In the genomic region with DNA sequence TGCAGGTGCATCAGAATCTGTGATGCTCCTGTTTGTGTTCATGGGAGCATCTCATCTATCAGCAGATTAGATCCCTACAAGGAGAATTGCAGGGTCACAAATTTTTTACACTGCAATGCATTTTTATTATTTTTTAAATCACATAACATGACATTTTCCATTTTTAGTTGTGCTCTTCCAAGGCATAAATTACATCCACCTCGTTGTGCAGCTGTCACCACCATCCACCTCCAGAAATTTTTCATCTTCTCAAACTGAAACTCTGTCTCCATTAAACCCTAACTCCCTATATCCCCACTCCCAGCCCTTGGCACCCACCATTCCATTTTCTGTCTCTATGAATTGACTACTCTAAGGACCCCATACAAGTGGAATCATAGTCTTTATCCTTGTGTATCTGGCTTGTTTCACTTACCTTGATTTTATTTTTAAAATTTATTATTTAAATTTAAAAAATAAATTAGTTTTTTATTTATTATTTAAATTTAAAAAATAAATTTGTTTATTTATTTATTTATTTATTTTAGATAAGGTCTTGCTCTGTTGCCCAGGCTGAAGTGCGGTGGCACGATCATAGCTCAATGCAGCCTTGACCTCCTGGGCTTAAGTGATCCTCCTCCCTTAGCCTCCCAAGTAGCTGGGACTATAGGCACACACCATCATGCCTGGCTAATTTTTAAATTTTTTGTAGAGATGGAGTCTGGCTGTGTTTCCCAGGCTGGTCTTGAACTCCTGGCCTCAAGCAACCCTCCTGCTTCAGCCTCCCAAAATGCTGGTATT, we compare ENCODE assay signal across 19 cellular contexts. TPM values are rescaled to one million over a fixed set of nuclear protein-coding genes. Genes with fewer than 3 reads are reported as not detected.
A peak's percentile ranks its signal among the peaks of the same experiment; 100 is the strongest.
DNase-seq lines count a peak whose midpoint lies in the region; ATAC-seq and TF ChIP-seq lines count a peak whose summit lies in the region.
"Had no signal": no experiment of that assay in that cellular context is flagged by ENCODE, and none has a peak within 500 bp of the region (broad histone marks: within the 10 kb centered on the region; RNA-seq: fewer than 3 reads in every experiment).

No MANE protein-coding gene starts in this region.

- peak; percentile 26 for DNase-seq in natural killer cell treated with Interleukin-12 subunit alpha and Interleukin-12 subunit beta and Interleukin-15 and Interleukin-18, amount 100 ng/mL, for 72 hours (ENCODE audit: low spot score)
- DNase-seq in natural killer cell (no peak), caudate nucleus (lab: John Stamatoyannopoulos, UW) (peak in 6 of 61 donors; percentile 10 to 78 (median 16)), putamen (ENCODE audit: low spot score) (peak; percentile 67)
- DNase-seq in stimulated activated CD4-positive, alpha-beta T cell treated with anti-CD3 and anti-CD28 coated beads, Interleukin-15, amount 100 ng/mL, for 24 hours, result no peak
- DNase-seq: 8988T; C1 segment of cervical spinal cord; CD4-positive, CD25-positive, alpha-beta regulatory T cell; CD8-positive, alpha-beta memory T cell; COR-L47; DMS 273 treated with DMSO at 0.1 percent for 48 hours; DMS53; GDM1; HCEC 1CT had no signal

- no peaks in the 10 kb centered on the region for H3K9me3 Mint-ChIP-seq in natural killer cell treated with Interleukin-12 subunit alpha and Interleukin-12 subunit beta and Interleukin-15 and Interleukin-18, amount 100 ng/mL, for 72 hours
- no peaks in the 10 kb centered on the region for H3K9me3 Mint-ChIP-seq in natural killer cell
- H3K9me3 Mint-ChIP-seq: CD4-positive, CD25-positive, alpha-beta regulatory T cell; CD8-positive, alpha-beta memory T cell; GM23338 had no signal

- no peak overlapping the region for H3K4me3 Mint-ChIP-seq in natural killer cell treated with Interleukin-12 subunit alpha and Interleukin-12 subunit beta and Interleukin-15 and Interleukin-18, amount 100 ng/mL, for 72 hours
- H3K4me3 Mint-ChIP-seq in natural killer cell, result no peak overlapping the region
- H3K4me3 Mint-ChIP-seq: CD4-positive, CD25-positive, alpha-beta regulatory T cell; CD8-positive, alpha-beta memory T cell; GM23338 had no signal

- no peaks in the 10 kb centered on the region for H3K4me1 Mint-ChIP-seq in natural killer cell treated with Interleukin-12 subunit alpha and Interleukin-12 subunit beta and Interleukin-15 and Interleukin-18, amount 100 ng/mL, for 72 hours (ENCODE audit: low read depth in 2 of 2)
- no peaks in the 10 kb centered on the region for H3K4me1 Mint-ChIP-seq in natural killer cell
- H3K4me1 Mint-ChIP-seq: CD4-positive, CD25-positive, alpha-beta regulatory T cell; CD8-positive, alpha-beta memory T cell had no signal

- no peaks in the 10 kb centered on the region for H3K36me3 Mint-ChIP-seq in natural killer cell treated with Interleukin-12 subunit alpha and Interleukin-12 subunit beta and Interleukin-15 and Interleukin-18, amount 100 ng/mL, for 72 hours
- H3K36me3 Mint-ChIP-seq in natural killer cell, result no peaks in the 10 kb centered on the region
- H3K36me3 Mint-ChIP-seq: CD4-positive, CD25-positive, alpha-beta regulatory T cell; CD8-positive, alpha-beta memory T cell had no signal

- TF ChIP-seq CTCF in natural killer cell (IDR thresholded peaks at IDR 0.05), result no peak

- no peak for ATAC-seq in natural killer cell treated with Interleukin-12 subunit alpha and Interleukin-12 subunit beta and Interleukin-15 and Interleukin-18, amount 100 ng/mL, for 72 hours
- no peak for ATAC-seq in natural killer cell
- ATAC-seq in HG02970 (IDR thresholded peaks at IDR 0.05; ENCODE audit: low FRiP score, unreplicated experiment), result no peak
- no peak for ATAC-seq in GM19023 (IDR thresholded peaks at IDR 0.05; ENCODE audit: unreplicated experiment)
- ATAC-seq: GM23338 had no signal

- H3K27ac ChIP-seq in caudate nucleus (ENCODE audit: low read depth, low read length) (peak overlapping the region; percentile 58), temporal lobe (ENCODE audit: low read depth, low read length) (peak overlapping the region; percentile 27)
- H3K27ac ChIP-seq: HL-60 had no signal

- H3K27ac Mint-ChIP-seq in natural killer cell treated with Interleukin-12 subunit alpha and Interleukin-12 subunit beta and Interleukin-15 and Interleukin-18, amount 100 ng/mL, for 72 hours, result no peak overlapping the region
- no peak overlapping the region for H3K27ac Mint-ChIP-seq in natural killer cell
- H3K27ac Mint-ChIP-seq: GM23338 had no signal

- intact Hi-C loops in natural killer cell (cut with micrococcal nuclease), result no loop called here

- peaks cover 7 to 8% of the 10 kb centered on the region in 2 donors for H3K27me3 Mint-ChIP-seq in natural killer cell treated with Interleukin-12 subunit alpha and Interleukin-12 subunit beta and Interleukin-15 and Interleukin-18, amount 100 ng/mL, for 72 hours
- peaks cover 0 to 12% of the 10 kb centered on the region in 2 donors for H3K27me3 Mint-ChIP-seq in natural killer cell (ENCODE audit: low read depth in 2 of 2)

RNA-seq across cellular contexts. Expression of gene FBLN2, which starts 47.7 kb away (rescaled TPM):
- total RNA-seq in natural killer cell treated with Interleukin-12 subunit alpha and Interleukin-12 subunit beta and Interleukin-15 and Interleukin-18, amount 100 ng/mL, for 72 hours, result not detected
- 1 to 10 TPM in 2 of 3 donors, under 1 TPM in 1; 0.61 to 2.7 (median 1.6) TPM for total RNA-seq in natural killer cell
- total RNA-seq in temporal lobe, result 9.1 TPM
- total RNA-seq: CD4-positive, CD25-positive, alpha-beta regulatory T cell had no signal

Comparison
In these comparisons a context has a peak if more than half of its experiments do, and no peak if none do; other contexts are left out.
1. DNase-seq: peak in natural killer cell treated with Interleukin-12 subunit alpha and Interleukin-12 subunit beta and Interleukin-15 and Interleukin-18, amount 100 ng/mL, for 72 hours (single experiment) and putamen (single experiment); none in natural killer cell (single experiment) and stimulated activated CD4-positive, alpha-beta T cell treated with anti-CD3 and anti-CD28 coated beads, Interleukin-15, amount 100 ng/mL, for 24 hours (single experiment).